ENCODE assay signal across 1 cellular context in genomic region chr13:40770934-40771618, GRCh38.
TF ChIP-seq lines count a peak whose summit lies in the region.

Gene MRPS31, minus strand, starts transcription at chr13:40771190. Its CDS starts 54 bp downstream, at chr13:40771136.

TF ChIP-seq in HepG2, 621 proteins besides CTCF, POLR2A, EP300 and RAD21 (continued from another document and continues in another):
- TF ChIP-seq ZBTB7A (CRISPR knock-in tag; IDR thresholded peaks at IDR 0.05) (0 out of 2 replicates have a peak, but pooled peaks have one; percentile 59), ZNF878 (CRISPR knock-in tag; IDR thresholded peaks at IDR 0.05) (no peak), SRY (CRISPR knock-in tag; IDR thresholded peaks at IDR 0.05) (no peak), MLLT10 (CRISPR knock-in tag; IDR thresholded peaks at IDR 0.05) (no peak), ZNF619 (CRISPR knock-in tag; IDR thresholded peaks at IDR 0.05) (no peak), IRF9 (CRISPR knock-in tag; IDR thresholded peaks at IDR 0.05; ENCODE audit: borderline replicate concordance) (peak; percentile 82), ZSCAN5A (CRISPR knock-in tag; IDR thresholded peaks at IDR 0.05; ENCODE audit: borderline replicate concordance) (peak; percentile 87; the same call in 1 of the 2 replicates), ZNF792 (CRISPR knock-in tag; IDR thresholded peaks at IDR 0.05) (peak; percentile 97), ZNF281 (CRISPR knock-in tag; IDR thresholded peaks at IDR 0.05; ENCODE audit: borderline replicate concordance) (no peak), SALL1 (CRISPR knock-in tag; IDR thresholded peaks at IDR 0.05) (peak; percentile 97), CENPBD1 (CRISPR knock-in tag; IDR thresholded peaks at IDR 0.05; ENCODE audit: borderline replicate concordance, low read depth) (no peak), MIXL1 (CRISPR knock-in tag; IDR thresholded peaks at IDR 0.05) (peak; percentile 92), PHF8 (CRISPR knock-in tag; IDR thresholded peaks at IDR 0.05) (peak; percentile 92), ZNF329 (CRISPR knock-in tag; IDR thresholded peaks at IDR 0.05; ENCODE audit: low read depth) (peak; percentile 72), ZNF670 (CRISPR knock-in tag; IDR thresholded peaks at IDR 0.05; ENCODE audit: borderline replicate concordance) (peak; percentile 90; the same call in 1 of the 2 replicates), ZNF138 (CRISPR knock-in tag; IDR thresholded peaks at IDR 0.05; ENCODE audit: low read depth) (no peak; the same call in 1 of the 2 replicates), SIX1 (CRISPR knock-in tag; IDR thresholded peaks at IDR 0.05; ENCODE audit: borderline replicate concordance) (peak; percentile 21; the same call in 1 of the 2 replicates), BHLHE40 (IDR thresholded peaks at IDR 0.05; ENCODE audit: low read length) (peak; percentile 43), PAWR (CRISPR knock-in tag; IDR thresholded peaks at IDR 0.05; ENCODE audit: borderline replicate concordance) (no peak), FOXO1 (CRISPR knock-in tag; IDR thresholded peaks at IDR 0.05) (peak; percentile 90), ZNF598 (CRISPR knock-in tag; IDR thresholded peaks at IDR 0.05; ENCODE audit: borderline replicate concordance) (peak; percentile 83; the same call in 1 of the 2 replicates), MAFF (IDR thresholded peaks at IDR 0.05; ENCODE audit: low read depth, low read length) (no peak), ATF5 (CRISPR knock-in tag; IDR thresholded peaks at IDR 0.05; ENCODE audit: low read depth) (0 out of 2 replicates have a peak, but pooled peaks have one; percentile 73), ZNF563 (CRISPR knock-in tag; IDR thresholded peaks at IDR 0.05) (0 out of 2 replicates have a peak, but pooled peaks have one; percentile 44), POLR2AphosphoS2 (IDR thresholded peaks at IDR 0.05; ENCODE audit: low read depth, low read length) (no peak), JARID2 (CRISPR knock-in tag; IDR thresholded peaks at IDR 0.05; ENCODE audit: insufficient replicate concordance) (no peak), HMGXB3 (CRISPR knock-in tag; IDR thresholded peaks at IDR 0.05; ENCODE audit: borderline replicate concordance) (peak; percentile 86), NR2F1 (CRISPR knock-in tag; IDR thresholded peaks at IDR 0.05) (peak in 1 of 2 experiments; percentile 21; a peak in 1 of 4 replicates), NR3C1 (CRISPR knock-in tag; IDR thresholded peaks at IDR 0.05) (no peak), HDAC2 (CRISPR knock-in tag; IDR thresholded peaks at IDR 0.05) (peak; percentile 97), ZNF280B (CRISPR knock-in tag; IDR thresholded peaks at IDR 0.05; ENCODE audit: borderline replicate concordance) (peak; percentile 94), AHDC1 (CRISPR knock-in tag; IDR thresholded peaks at IDR 0.05; ENCODE audit: borderline replicate concordance) (0 out of 2 replicates have a peak, but pooled peaks have one; percentile 44), ZNF343 (CRISPR knock-in tag; IDR thresholded peaks at IDR 0.05) (no peak), ZNF572 (CRISPR knock-in tag; IDR thresholded peaks at IDR 0.05) (peak; percentile 84; the same call in 1 of the 2 replicates), ZNF761 (CRISPR knock-in tag; conservative IDR thresholded peaks at IDR 0.05) (peak; percentile 79), NCOR1 (IDR thresholded peaks at IDR 0.05; ENCODE audit: borderline replicate concordance, low read length) (peak; percentile 61; the same call in 1 of the 2 replicates), ZSCAN22 (CRISPR knock-in tag; IDR thresholded peaks at IDR 0.05) (peak; percentile 68; the same call in 1 of the 2 replicates), CAMTA2 (CRISPR knock-in tag; IDR thresholded peaks at IDR 0.05; ENCODE audit: borderline replicate concordance) (no peak; the same call in 1 of the 2 replicates), MXD4 (CRISPR knock-in tag; IDR thresholded peaks at IDR 0.05) (peak; percentile 60; the same call in 1 of the 2 replicates), ZNF775 (CRISPR knock-in tag; IDR thresholded peaks at IDR 0.05; ENCODE audit: borderline replicate concordance) (no peak), ZNF672 (CRISPR knock-in tag; IDR thresholded peaks at IDR 0.05) (peak; percentile 47; the same call in 1 of the 2 replicates), ZNF550 (CRISPR knock-in tag; IDR thresholded peaks at IDR 0.05; ENCODE audit: borderline replicate concordance) (peak; percentile 52; the same call in 1 of the 2 replicates), CCAR2 (optimal IDR thresholded peaks at IDR 0.05; ENCODE audit: low read depth, low read length) (peak; percentile 98), ZNF232 (CRISPR knock-in tag; IDR thresholded peaks at IDR 0.05; ENCODE audit: borderline replicate concordance) (peak; percentile 83)
